Comparison of ENCODE assay signal across 8 cellular contexts in the genomic region with DNA sequence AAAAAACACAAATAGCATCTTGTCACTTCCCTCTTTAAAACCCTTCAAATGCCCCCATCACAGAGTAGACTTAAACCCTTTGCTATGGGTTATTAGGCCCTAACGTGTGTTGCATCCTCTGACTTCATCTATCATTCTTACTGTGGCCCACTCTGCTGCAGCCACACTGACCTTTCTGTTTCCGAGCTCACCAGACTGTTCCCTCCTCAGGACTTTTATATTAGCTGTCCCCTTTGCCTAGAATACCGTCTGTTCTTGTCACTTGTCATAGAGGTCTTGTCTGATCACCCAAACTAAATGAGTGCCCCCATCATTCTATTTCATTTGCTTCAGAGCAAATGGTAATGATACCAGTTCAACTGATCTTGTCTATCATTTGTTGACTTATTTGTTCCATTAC. TPM values are rescaled to one million over a fixed set of nuclear protein-coding genes. Genes with fewer than 3 reads are reported as not detected.
DNase-seq lines count a peak whose midpoint lies in the region; ATAC-seq, FAIRE-seq and TF ChIP-seq lines count a peak whose summit lies in the region.

No MANE protein-coding gene starts in this region.

- no peaks in the 10 kb centered on the region for H3F3A ChIP-seq in PC-3 (ENCODE audit: low read length, unreplicated experiment)

- H3K27me3 ChIP-seq in CD8-positive, alpha-beta T cell (ENCODE audit: insufficient read depth, low read length): no peaks in the 10 kb centered on the region
- H3K27me3 ChIP-seq in PC-3 (ENCODE audit: low read length): no peaks in the 10 kb centered on the region
- no peaks in the 10 kb centered on the region for H3K27me3 ChIP-seq in endothelial cell of umbilical vein (ENCODE audit: control insufficient read depth in 2 of 2, insufficient read depth in 2 of 2, low read length in 2 of 2)

- POLR2A ChIA-PET in CD8-positive, alpha-beta T cell (lab: Charles Lee): interaction anchor here (0.6 to 2.6 kb wide), 13 partner anchors 12 to 436 kb away, joined by 3 to 26 read pairs (median 9); a partner anchor contains a TSS
- POLR2A ChIA-PET in PC-3 (lab: Charles Lee; ENCODE audit: unreplicated experiment): no interaction called here
- POLR2A ChIA-PET in endothelial cell of umbilical vein (lab: Charles Lee): interaction anchor here (1.0 to 1.7 kb wide), 3 partner anchors 12 to 24 kb away, joined by 4 to 7 read pairs (median 4); no protein-coding TSS in a partner anchor

- H3K4me3 Mint-ChIP-seq in CD8-positive, alpha-beta T cell: peak overlapping the region; percentile 98
- H3K4me3 Mint-ChIP-seq in osteocyte (ENCODE audit: unreplicated experiment): peak overlapping the region; percentile 95

- H3K9me1 ChIP-seq in endothelial cell of umbilical vein (replicated peaks; ENCODE audit: control insufficient read depth, extremely low read depth, insufficient read depth, low read length): no peaks in the 10 kb centered on the region

- peak overlapping the region; percentile 93; the same call in 1 of the 2 replicates for H2AFZ ChIP-seq in PC-3 (ENCODE audit: low read length)
- H2AFZ ChIP-seq in endothelial cell of umbilical vein (ENCODE audit: low read depth, low read length): peak overlapping the region; percentile 56

- H3K9me3 ChIP-seq in CD8-positive, alpha-beta T cell (ENCODE audit: low read length): no peaks in the 10 kb centered on the region
- H3K9me3 ChIP-seq in PC-3 (ENCODE audit: low read length) (no peaks in the 10 kb centered on the region), endothelial cell of umbilical vein (replicated peaks; ENCODE audit: control insufficient read depth, insufficient read depth, low read length) (no peaks in the 10 kb centered on the region)

- FAIRE-seq in endothelial cell of umbilical vein (lab: Jason Lieb, UNC) (no peak), GM19239 (lab: Jason Lieb, UNC) (no peak)

- dilution Hi-C loops in endothelial cell of umbilical vein (cut with MboI; ENCODE audit: extremely low pct_ligation_motif_present, low sequenced_read_pairs): no loop called here

- H3K36me3 ChIP-seq in CD8-positive, alpha-beta T cell (ENCODE audit: insufficient read depth, low read length): no peaks in the 10 kb centered on the region
- H3K36me3 ChIP-seq in PC-3 (ENCODE audit: low read depth, low read length) (no peaks in the 10 kb centered on the region; the same call in 1 of the 2 replicates), endothelial cell of umbilical vein (ENCODE audit: control insufficient read depth in 2 of 2, extremely low read depth in 1 of 2, insufficient read depth in 2 of 2, low read length in 2 of 2) (no peaks in the 10 kb centered on the region)

- no peak for TF ChIP-seq CTCF in CD8-positive, alpha-beta T cell (IDR thresholded peaks at IDR 0.05)
- TF ChIP-seq CTCF in PC-3 (conservative IDR thresholded peaks at IDR 0.05; ENCODE audit: low read depth, low read length) (no peak), endothelial cell of umbilical vein (IDR thresholded peaks at IDR 0.05; ENCODE audit: extremely low read depth in 1 of 2, insufficient read depth in 1 of 2, low read depth in 1 of 2, low read length in 2 of 2) (no peak), osteocyte (IDR thresholded peaks at IDR 0.05) (no peak)

- no peak overlapping the region for H3K4me2 ChIP-seq in PC-3 (ENCODE audit: low read length)
- peak overlapping the region; percentile 60 for H3K4me2 ChIP-seq in endothelial cell of umbilical vein (ENCODE audit: insufficient read depth, low read length)

- peaks cover 34% of the 10 kb centered on the region for H4K20me1 ChIP-seq in PC-3 (ENCODE audit: low read length)
- H4K20me1 ChIP-seq in endothelial cell of umbilical vein (replicated peaks; ENCODE audit: control insufficient read depth, extremely low read depth, insufficient read depth, low read length): peaks cover 2% of the 10 kb centered on the region

- H3K36me3 Mint-ChIP-seq in CD8-positive, alpha-beta T cell: peaks cover 22% of the 10 kb centered on the region
- H3K36me3 Mint-ChIP-seq in osteocyte (ENCODE audit: unreplicated experiment): peaks cover 10% of the 10 kb centered on the region

- H3K27ac ChIP-seq in CD8-positive, alpha-beta T cell (ENCODE audit: low read depth, low read length): peak overlapping the region; percentile 92
- H3K27ac ChIP-seq in PC-3 (ENCODE audit: low read length) (no peak overlapping the region), endothelial cell of umbilical vein (ENCODE audit: insufficient read depth, low read depth, low read length) (peak overlapping the region; percentile 59)

- peak overlapping the region; percentile 98 for H3K27ac Mint-ChIP-seq in CD8-positive, alpha-beta T cell
- peak overlapping the region; percentile 97 for H3K27ac Mint-ChIP-seq in osteocyte (ENCODE audit: unreplicated experiment)

- no peaks in the 10 kb centered on the region for H3K9me3 Mint-ChIP-seq in CD8-positive, alpha-beta T cell
- H3K9me3 Mint-ChIP-seq in osteocyte (ENCODE audit: unreplicated experiment): no peaks in the 10 kb centered on the region

- CTCF ChIA-PET in CD8-positive, alpha-beta T cell (lab: Charles Lee): interaction anchor here (1.2 to 2.4 kb wide), 5 partner anchors 17 to 30 kb away, joined by 3 to 12 read pairs (median 5); no protein-coding TSS in a partner anchor
- CTCF ChIA-PET in PC-3 (lab: Charles Lee): no interaction called here
- CTCF ChIA-PET in endothelial cell of umbilical vein (lab: Charles Lee): interaction anchor here (1.3 to 3.7 kb wide), 6 partner anchors 17 to 283 kb away, joined by 3 to 26 read pairs (median 4); no protein-coding TSS in a partner anchor

- no TSS peak for BruUV-seq in PC-3 (replicated peaks; lab: Mats Ljungman, UMichigan)
- BruUV-seq in endothelial cell of umbilical vein (replicated peaks; lab: Mats Ljungman, UMichigan): no TSS peak

- no peak overlapping the region for H3K9ac ChIP-seq in PC-3 (ENCODE audit: low read length)
- H3K9ac ChIP-seq in endothelial cell of umbilical vein (replicated peaks; ENCODE audit: extremely low read depth, insufficient read depth, low read length): peak overlapping the region; percentile 89

- H3K4me1 Mint-ChIP-seq in CD8-positive, alpha-beta T cell (ENCODE audit: low read depth): peaks cover 49% of the 10 kb centered on the region
- H3K4me1 Mint-ChIP-seq in osteocyte (ENCODE audit: unreplicated experiment): peaks cover 57% of the 10 kb centered on the region

- peaks cover 38% of the 10 kb centered on the region for H3K79me2 ChIP-seq in PC-3 (ENCODE audit: low read length)
- peaks cover 34% of the 10 kb centered on the region for H3K79me2 ChIP-seq in endothelial cell of umbilical vein (ENCODE audit: control insufficient read depth, insufficient read depth, low read length)

- H3K9me2 ChIP-seq in PC-3 (replicated peaks; ENCODE audit: low read length): no peaks in the 10 kb centered on the region

- TF ChIP-seq POLR2A in endothelial cell of umbilical vein (IDR thresholded peaks at IDR 0.05; ENCODE audit: low read depth, low read length): no peak

- no peak for ATAC-seq in CD8-positive, alpha-beta T cell
- ATAC-seq in PC-3 (no peak), GM18868 (IDR thresholded peaks at IDR 0.05; ENCODE audit: unreplicated experiment) (no peak)

- intact Hi-C loops in CD8-positive, alpha-beta T cell (cut with DNase I, micrococcal nuclease): loop anchor here (1.0 to 10.0 kb wide), 11 partner anchors 47 to 1774 kb away; a partner anchor contains a TSS
- intact Hi-C loops in PC-3 (cut with micrococcal nuclease): no loop called here
- intact Hi-C loops in endothelial cell of umbilical vein (cut with micrococcal nuclease): loop anchor here (1.0 kb wide), 1 partner anchor 46 kb away; no protein-coding TSS in a partner anchor

- no peak for DNase-seq in CD8-positive, alpha-beta T cell
- no peak for DNase-seq in PC-3
- no peak for DNase-seq in endothelial cell of umbilical vein (ENCODE audit: low read depth, low spot score)
- DNase-seq in osteocyte (ENCODE audit: extremely low spot score, unreplicated experiment): no peak
- no peak for DNase-seq in GM19239 (ENCODE audit: insufficient read length, low spot score)
- no peak for DNase-seq in NCI-H446 (lab: John Stamatoyannopoulos, UW)
- no peak for DNase-seq in AML-193 (lab: John Stamatoyannopoulos, UW)

- H3K4me3 ChIP-seq in CD8-positive, alpha-beta T cell (ENCODE audit: low read depth, low read length): peak overlapping the region; percentile 93
- H3K4me3 ChIP-seq in PC-3 (ENCODE audit: low read length) (no peak overlapping the region), endothelial cell of umbilical vein (replicated peaks in 1 of 3; ENCODE audit: insufficient read depth in 1 of 3, low read depth in 1 of 3, low read length in 3 of 3) (peak overlapping the region in 2 of 3 experiments; percentile 68 to 85)

- H3K27me3 Mint-ChIP-seq in CD8-positive, alpha-beta T cell (ENCODE audit: low read depth): no peaks in the 10 kb centered on the region
- H3K27me3 Mint-ChIP-seq in osteocyte (ENCODE audit: unreplicated experiment): no peaks in the 10 kb centered on the region

- peaks cover 38% of the 10 kb centered on the region for H3K4me1 ChIP-seq in CD8-positive, alpha-beta T cell (ENCODE audit: insufficient read depth, low read length)
- peaks cover 70% of the 10 kb centered on the region for H3K4me1 ChIP-seq in PC-3 (ENCODE audit: insufficient read depth, low read length)
- peaks cover 42% of the 10 kb centered on the region for H3K4me1 ChIP-seq in endothelial cell of umbilical vein (ENCODE audit: control insufficient read depth, extremely low read depth, insufficient read depth, low read length)

RNA-seq across cellular contexts. Expression of a gene that starts 0.9 kb away (rescaled TPM):
- 10 to 100 TPM; 89.7 to 90.6 TPM for total RNA-seq in CD8-positive, alpha-beta T cell
- 19.4 and 22.1 TPM in 2 replicates for total RNA-seq in PC-3 (2014; rRNA removed)
- total RNA-seq in endothelial cell of umbilical vein: 33.2 TPM in 2 replicates
- polyA plus RNA-seq in endothelial cell of umbilical vein: 11.1 and 16.3 TPM in 2 replicates
- 10.0 and 15.6 TPM in 2 replicates for polyA plus RNA-seq in endothelial cell of umbilical vein (2011; cell fraction: cytosol; rRNA removed)
- 13.9 and 17.7 TPM in 2 replicates for polyA plus RNA-seq in endothelial cell of umbilical vein (2011; cell fraction: nucleus; rRNA removed)
- 12.7 and 17.6 TPM in 2 replicates for polyA plus RNA-seq in endothelial cell of umbilical vein (2012)
- polyA minus RNA-seq in endothelial cell of umbilical vein: 133 and 162 TPM in 2 replicates
- polyA minus RNA-seq in endothelial cell of umbilical vein (2011; cell fraction: cytosol; rRNA and poly(A)+ RNA removed): 122 TPM
- 47.7 and 81.6 TPM in 2 replicates for polyA minus RNA-seq in endothelial cell of umbilical vein (2011; cell fraction: nucleus; rRNA and poly(A)+ RNA removed)
- 71.1 and 71.5 TPM in 2 replicates for total RNA-seq in osteocyte

RNA-seq across cellular contexts. Expression of a gene that starts 47.1 kb away (rescaled TPM):
- 1 to 10 TPM; 7.6 to 7.9 TPM for total RNA-seq in CD8-positive, alpha-beta T cell
- total RNA-seq in PC-3 (2014; rRNA removed): 33.4 and 42.2 TPM in 2 replicates
- total RNA-seq in endothelial cell of umbilical vein: 48.0 and 53.9 TPM in 2 replicates
- polyA plus RNA-seq in endothelial cell of umbilical vein: 75.5 and 83.7 TPM in 2 replicates
- 44.4 and 47.8 TPM in 2 replicates for polyA plus RNA-seq in endothelial cell of umbilical vein (2011; cell fraction: cytosol; rRNA removed)
- polyA plus RNA-seq in endothelial cell of umbilical vein (2011; cell fraction: nucleus; rRNA removed): 52.7 and 54.8 TPM in 2 replicates
- polyA plus RNA-seq in endothelial cell of umbilical vein (2012): 20.7 and 27.0 TPM in 2 replicates
- polyA minus RNA-seq in endothelial cell of umbilical vein: 125 and 145 TPM in 2 replicates
- 63.2 TPM for polyA minus RNA-seq in endothelial cell of umbilical vein (2011; cell fraction: cytosol; rRNA and poly(A)+ RNA removed)
- polyA minus RNA-seq in endothelial cell of umbilical vein (2011; cell fraction: nucleus; rRNA and poly(A)+ RNA removed): 42.2 and 50.8 TPM in 2 replicates
- 18.7 and 20.5 TPM in 2 replicates for total RNA-seq in osteocyte
